In genomic region chr1:171788696-171789095, GRCh38 we compare ENCODE assay signal across 15 cellular contexts. TPM values are rescaled to one million over a fixed set of nuclear protein-coding genes. Genes with fewer than 3 reads are reported as not detected.
A peak's percentile ranks its signal among the peaks of the same experiment; 100 is the strongest.
DNase-seq lines count a peak whose midpoint lies in the region; ATAC-seq, FAIRE-seq and TF ChIP-seq lines count a peak whose summit lies in the region.
"Had no signal": no experiment of that assay in that cellular context is flagged by ENCODE, and none has a peak within 500 bp of the region (broad histone marks: within the 10 kb centered on the region; RNA-seq: fewer than 3 reads in every experiment).

No MANE protein-coding gene starts in this region.

- peaks cover 29% of the 10 kb centered on the region for H3K79me2 ChIP-seq in keratinocyte (ENCODE audit: control insufficient read depth, insufficient read depth, low read length)

- H2AFZ ChIP-seq in keratinocyte (ENCODE audit: control insufficient read depth, low read length), result no peak overlapping the region

- H3K4me3 ChIP-seq in astrocyte of the cerebellum (ENCODE audit: low read depth, low read length), result no peak overlapping the region
- no peak overlapping the region for H3K4me3 ChIP-seq in keratinocyte (ENCODE audit: control insufficient read depth in 2 of 3, extremely low read depth in 1 of 3, insufficient read depth in 2 of 3, low read depth in 1 of 3, low read length in 3 of 3)
- H3K4me3 ChIP-seq: uterus had no signal

- H3K9me1 ChIP-seq in keratinocyte (ENCODE audit: control insufficient read depth, extremely low read depth, insufficient read depth, low read length), result no peaks in the 10 kb centered on the region

- H3K27ac Mint-ChIP-seq in HFFc6, result peak overlapping the region; percentile 92
- H3K27ac Mint-ChIP-seq: nephron had no signal

- no peak for FAIRE-seq in keratinocyte (lab: Jason Lieb, UNC)
- FAIRE-seq: islet of Langerhans had no signal

- no peaks in the 10 kb centered on the region for H4K20me1 ChIP-seq in keratinocyte (ENCODE audit: control insufficient read depth, extremely low read depth, insufficient read depth, low read length)

- DNase-seq in AG08395 (ENCODE audit: low spot score) (peak; percentile 90), HFFc6 (peak; percentile 90), astrocyte of the cerebellum (ENCODE audit: low read depth) (peak; percentile 60), keratinocyte (ENCODE audit: low read depth, low spot score) (no peak), amygdala (lab: John Stamatoyannopoulos, UW) (no peak), LoVo (ENCODE audit: low spot score) (no peak), COLO668 (lab: John Stamatoyannopoulos, UW; ENCODE audit: unreplicated experiment) (no peak)
- DNase-seq: activated CD8-positive, alpha-beta memory T cell treated with anti-CD3 and anti-CD28 coated beads, Interleukin-2, amount 50 U/mL, for 4 hours; CD8-positive, alpha-beta memory T cell; NCI-H446 treated with DMSO at 0.1 percent for 48 hours; uterus had no signal

- peaks cover 58% of the 10 kb centered on the region for H3K36me3 Mint-ChIP-seq in HFFc6 (ENCODE audit: low read depth)

- in situ Hi-C loops in astrocyte of the cerebellum (cut with HindIII; ENCODE audit: low sequenced_read_pairs), result no loop called here

- peaks cover 32 to 61% of the 10 kb centered on the region in 2 experiments for H3K36me3 ChIP-seq in keratinocyte (ENCODE audit: control insufficient read depth in 2 of 2, extremely low read depth in 1 of 2, insufficient read depth in 2 of 2, low read length in 2 of 2)
- H3K36me3 ChIP-seq: uterus had no signal

- no peaks in the 10 kb centered on the region for H3K9me3 ChIP-seq in keratinocyte (ENCODE audit: control insufficient read depth, low read depth, low read length)
- H3K9me3 ChIP-seq: uterus had no signal

- no peak overlapping the region for H3K4me2 ChIP-seq in keratinocyte (ENCODE audit: control insufficient read depth, extremely low read depth, insufficient read depth, low read depth, low read length)

- no peak for ATAC-seq in HG02870 (IDR thresholded peaks at IDR 0.05; ENCODE audit: unreplicated experiment)

- peak overlapping the region; percentile 35 for H3K4me3 Mint-ChIP-seq in HFFc6
- H3K4me3 Mint-ChIP-seq: brain, nephron had no signal

- H3K9me3 Mint-ChIP-seq in HFFc6, result no peaks in the 10 kb centered on the region
- H3K9me3 Mint-ChIP-seq: brain; CD8-positive, alpha-beta memory T cell; nephron had no signal

- no peak for TF ChIP-seq CTCF in HFFc6 (IDR thresholded peaks at IDR 0.05)
- no peak for TF ChIP-seq CTCF in astrocyte of the cerebellum (IDR thresholded peaks at IDR 0.05; ENCODE audit: low read depth, low read length, missing control alignments)
- no peak for TF ChIP-seq CTCF in keratinocyte (optimal IDR thresholded peaks at IDR 0.05 in 1 of 3, IDR thresholded peaks at IDR 0.05 in 1 of 3, conservative IDR thresholded peaks at IDR 0.05 in 1 of 3; ENCODE audit: extremely low read depth in 1 of 3, insufficient read depth in 2 of 3, low read length in 3 of 3)

- H3K4me1 ChIP-seq in keratinocyte (ENCODE audit: control insufficient read depth, extremely low read depth, insufficient read depth, low read length), result peaks cover 20% of the 10 kb centered on the region
- H3K4me1 ChIP-seq: uterus had no signal

- no peaks in the 10 kb centered on the region for H3K27me3 ChIP-seq in keratinocyte (ENCODE audit: control insufficient read depth, extremely low read depth, insufficient read depth, low read length)
- H3K27me3 ChIP-seq: uterus had no signal

- peak overlapping the region; percentile 41 for H3K27ac ChIP-seq in keratinocyte (ENCODE audit: control insufficient read depth, insufficient read depth, low read length)
- H3K27ac ChIP-seq: uterus had no signal

- H3K4me1 Mint-ChIP-seq in HFFc6 (ENCODE audit: low read depth), result peaks cover 50% of the 10 kb centered on the region

- H3K9ac ChIP-seq in keratinocyte (ENCODE audit: control insufficient read depth, extremely low read depth, insufficient read depth, low read length), result no peak overlapping the region

- dilution Hi-C loops in keratinocyte (cut with MboI; ENCODE audit: extremely low pct_ligation_motif_present, low sequenced_read_pairs), result no loop called here

- no peaks in the 10 kb centered on the region; the same call in 1 of the 2 replicates for H3K27me3 Mint-ChIP-seq in HFFc6 (ENCODE audit: insufficient read depth)
- H3K27me3 Mint-ChIP-seq: CD8-positive, alpha-beta memory T cell had no signal

RNA-seq across cellular contexts. Expression of gene METTL13, which starts 7.2 kb away (rescaled TPM):
- total RNA-seq in HFFc6 (2021; fragmentation: NEBNext Ultra II Directional; extraction: Animal tissue kit (Norgen Biotek cat#: 25700)), result 10 to 100 TPM; 23.4 to 31.5 (median 25.4) TPM
- polyA plus RNA-seq in keratinocyte, result 44.6 to 54.0 TPM (median 46.0 TPM) in 3 replicates
- polyA plus RNA-seq in keratinocyte (2011; ENCODE audit: low read depth), result 15.9 TPM
- 40.5 and 48.9 TPM in 2 replicates for polyA plus RNA-seq in keratinocyte (2011; cell fraction: cytosol; rRNA removed)
- polyA plus RNA-seq in keratinocyte (2011; cell fraction: nucleus; rRNA removed), result 75.0 and 77.2 TPM in 2 replicates
- 27.3 and 40.6 TPM in 2 replicates for polyA plus RNA-seq in keratinocyte (2012; ENCODE audit: low replicate concordance)
- polyA minus RNA-seq in keratinocyte, result 43.6 to 62.2 TPM (median 51.1 TPM) in 3 replicates
- polyA minus RNA-seq in keratinocyte (2011; cell fraction: cytosol; rRNA and poly(A)+ RNA removed), result 31.8 TPM
- 30.0 and 38.9 TPM in 2 replicates for polyA minus RNA-seq in keratinocyte (2011; cell fraction: nucleus; rRNA and poly(A)+ RNA removed)

RNA-seq across cellular contexts. Expression of gene VAMP4, which starts 46.8 kb away (rescaled TPM):
- 10 to 100 TPM; 12.8 to 14.7 (median 13.4) TPM for total RNA-seq in HFFc6 (2021; fragmentation: NEBNext Ultra II Directional; extraction: Animal tissue kit (Norgen Biotek cat#: 25700))
- 6.5 to 12.7 TPM (median 8.2 TPM) in 3 replicates for polyA plus RNA-seq in keratinocyte
- 14.7 TPM for polyA plus RNA-seq in keratinocyte (2011; ENCODE audit: low read depth)
- polyA plus RNA-seq in keratinocyte (2011; cell fraction: cytosol; rRNA removed), result 5.7 and 10.9 TPM in 2 replicates
- 6.7 and 10.9 TPM in 2 replicates for polyA plus RNA-seq in keratinocyte (2011; cell fraction: nucleus; rRNA removed)
- 9.0 and 15.3 TPM in 2 replicates for polyA plus RNA-seq in keratinocyte (2012; ENCODE audit: low replicate concordance)
- polyA minus RNA-seq in keratinocyte, result 0.46 to 5.1 TPM (median 2.3 TPM) in 3 replicates
- 4.8 TPM for polyA minus RNA-seq in keratinocyte (2011; cell fraction: cytosol; rRNA and poly(A)+ RNA removed)
- polyA minus RNA-seq in keratinocyte (2011; cell fraction: nucleus; rRNA and poly(A)+ RNA removed), result 2.4 and 3.8 TPM in 2 replicates

RNA-seq across cellular contexts. Expression of gene DNM3, which starts 52.6 kb away (rescaled TPM):
- under 1 TPM; 0.25 to 0.73 (median 0.39) TPM for total RNA-seq in HFFc6 (2021; fragmentation: NEBNext Ultra II Directional; extraction: Animal tissue kit (Norgen Biotek cat#: 25700))
- polyA plus RNA-seq in keratinocyte, result 1.6 to 2.0 TPM (median 1.9 TPM) in 3 replicates
- polyA plus RNA-seq in keratinocyte (2011; ENCODE audit: low read depth), result 0.42 TPM
- 1.8 TPM in 2 replicates for polyA plus RNA-seq in keratinocyte (2011; cell fraction: cytosol; rRNA removed)
- polyA plus RNA-seq in keratinocyte (2011; cell fraction: nucleus; rRNA removed), result 3.1 and 4.1 TPM in 2 replicates
- 1.2 and 1.8 TPM in 2 replicates for polyA plus RNA-seq in keratinocyte (2012; ENCODE audit: low replicate concordance)
- 2.1 to 4.1 TPM (median 2.5 TPM) in 3 replicates for polyA minus RNA-seq in keratinocyte
- 2.5 TPM for polyA minus RNA-seq in keratinocyte (2011; cell fraction: cytosol; rRNA and poly(A)+ RNA removed)
- polyA minus RNA-seq in keratinocyte (2011; cell fraction: nucleus; rRNA and poly(A)+ RNA removed), result 3.7 and 8.0 TPM in 2 replicates

Comparison
In these comparisons a context has a peak if more than half of its experiments do, and no peak if none do; other contexts are left out.
1. DNase-seq: peak in AG08395 (single experiment), HFFc6 (single experiment) and astrocyte of the cerebellum (single experiment); none in keratinocyte (single experiment), amygdala (0 of 56), LoVo (single experiment) and COLO668 (single experiment).